8 cellular contexts compared by ENCODE assay signal in the genomic region with DNA sequence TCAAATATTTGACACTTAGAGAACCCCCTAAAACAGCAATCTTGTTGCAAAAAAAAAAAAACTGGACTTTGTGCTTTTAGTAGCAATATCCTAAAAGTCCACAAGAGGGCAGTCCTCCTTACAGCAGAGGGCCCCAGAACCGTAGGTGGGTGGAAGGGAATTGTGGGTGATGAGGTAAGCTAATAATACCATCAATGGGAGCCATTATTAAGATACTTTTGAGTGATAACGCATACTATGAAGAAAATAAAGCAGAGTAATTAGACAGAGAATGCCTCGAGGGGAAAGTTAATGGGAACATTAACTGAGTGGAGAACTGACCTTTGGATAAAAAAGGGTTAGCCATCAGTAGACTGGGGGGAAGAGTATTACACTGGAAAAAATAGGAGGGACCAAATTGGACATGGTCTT.
DNase-seq lines count a peak whose midpoint lies in the region; ATAC-seq and TF ChIP-seq lines count a peak whose summit lies in the region.

No MANE protein-coding gene starts in this region.

- H3K27ac ChIP-seq in breast epithelium = no peak overlapping the region
- no peak overlapping the region for H3K27ac ChIP-seq in lower lobe of right lung
- H3K27ac ChIP-seq in neuronal stem cell (replicated peaks; ENCODE audit: low read length) = no peak overlapping the region

- H3K4me3 ChIP-seq in breast epithelium (no peak overlapping the region), lower lobe of right lung (no peak overlapping the region), neuronal stem cell (ENCODE audit: low read length in 2 of 2) (no peak overlapping the region)

- H3K9ac ChIP-seq in neuronal stem cell (ENCODE audit: low read depth, low read length, poor library complexity) = no peak overlapping the region

- H3K4me2 ChIP-seq in neuronal stem cell (ENCODE audit: insufficient read depth, low read length, poor library complexity, severe bottlenecking) = no peak overlapping the region

- H3K9me3 ChIP-seq in breast epithelium (no peaks in the 10 kb centered on the region), lower lobe of right lung (no peaks in the 10 kb centered on the region), neuronal stem cell (replicated peaks in 1 of 2; ENCODE audit: control insufficient read depth in 2 of 2, insufficient read depth in 1 of 2, low read depth in 1 of 2, low read length in 2 of 2) (no peaks in the 10 kb centered on the region)

- H2AK5ac ChIP-seq in neuronal stem cell (ENCODE audit: low read depth, low read length) = no peak overlapping the region

- no peak overlapping the region for H3K4me3 Mint-ChIP-seq in HFFc6

- ATAC-seq in lower lobe of right lung = peak; percentile 61 to 72

- H3K36me3 ChIP-seq in breast epithelium = no peaks in the 10 kb centered on the region
- H3K36me3 ChIP-seq in lower lobe of right lung = no peaks in the 10 kb centered on the region
- no peaks in the 10 kb centered on the region for H3K36me3 ChIP-seq in neuronal stem cell (replicated peaks in 1 of 2; ENCODE audit: control insufficient read depth in 2 of 2, insufficient read depth in 2 of 2, low read length in 2 of 2)

- no peak for TF ChIP-seq POLR2A in breast epithelium (IDR thresholded peaks at IDR 0.05)

- H3K14ac ChIP-seq in neuronal stem cell (ENCODE audit: low read length) = no peak overlapping the region

- intact Hi-C loops in breast epithelium (cut with DNase I; ENCODE audit: low total_unique reads) (no loop called here), lower lobe of right lung (cut with DNase I) (no loop called here)

- no peaks in the 10 kb centered on the region for H3K79me1 ChIP-seq in neuronal stem cell (ENCODE audit: low read depth, low read length)

- no peak overlapping the region for H2BK5ac ChIP-seq in neuronal stem cell (ENCODE audit: low read length)

- H2BK15ac ChIP-seq in neuronal stem cell (ENCODE audit: low read length) = no peak overlapping the region

- H4K8ac ChIP-seq in neuronal stem cell (ENCODE audit: low read depth, low read length) = no peak overlapping the region

- no peak overlapping the region for H3K4ac ChIP-seq in neuronal stem cell (ENCODE audit: low read length)

- no peaks in the 10 kb centered on the region for H3K4me1 ChIP-seq in breast epithelium
- no peaks in the 10 kb centered on the region for H3K4me1 ChIP-seq in lower lobe of right lung
- H3K4me1 ChIP-seq in neuronal stem cell (ENCODE audit: control insufficient read depth in 2 of 2, insufficient read depth in 1 of 2, low read depth in 1 of 2, low read length in 2 of 2) = no peaks in the 10 kb centered on the region

- peaks cover 1% of the 10 kb centered on the region; the same call in 1 of the 2 replicates for H3K27me3 Mint-ChIP-seq in HFFc6 (ENCODE audit: insufficient read depth)

- TF ChIP-seq CTCF in GM12873 (IDR thresholded peaks at IDR 0.05; ENCODE audit: insufficient read depth, low read depth, low read length, missing control alignments) (peak; percentile 66), HFFc6 (IDR thresholded peaks at IDR 0.05) (peak; percentile 89), breast epithelium (IDR thresholded peaks at IDR 0.05) (peak in 2 of 3 donors; percentile 57 to 70), lower lobe of right lung (IDR thresholded peaks at IDR 0.05) (peak; percentile 67)

- DNase-seq in A172 (ENCODE audit: low spot score) (peak; percentile 40), HFFc6 (peak; percentile 13), NCI-H146 (lab: John Stamatoyannopoulos, UW) (peak; percentile 65), breast epithelium (ENCODE audit: low spot score in 2 of 2) (no peak), lower lobe of right lung (no peak), neuronal stem cell (ENCODE audit: low spot score) (no peak), NOMO-1 (lab: John Stamatoyannopoulos, UW; ENCODE audit: unreplicated experiment in 2 of 2) (no peak)

- H3K23ac ChIP-seq in neuronal stem cell (ENCODE audit: low read depth, low read length, poor library complexity) = no peak overlapping the region

- H3K9me3 Mint-ChIP-seq in HFFc6 = no peaks in the 10 kb centered on the region

- no peak overlapping the region for H2AFZ ChIP-seq in neuronal stem cell (ENCODE audit: low read length)

- no peak overlapping the region for H3K27ac Mint-ChIP-seq in HFFc6

- no peak overlapping the region for H3K18ac ChIP-seq in neuronal stem cell (ENCODE audit: low read length)

- no peak overlapping the region for H2BK120ac ChIP-seq in neuronal stem cell (ENCODE audit: low read depth, low read length)

- no peaks in the 10 kb centered on the region for H3K27me3 ChIP-seq in breast epithelium
- no peaks in the 10 kb centered on the region for H3K27me3 ChIP-seq in lower lobe of right lung (ENCODE audit: low read depth)
- H3K27me3 ChIP-seq in neuronal stem cell (ENCODE audit: control insufficient read depth in 3 of 3, insufficient read depth in 3 of 3, low read depth in 1 of 3, low read length in 3 of 3) = no peaks in the 10 kb centered on the region

- no CpG with 5 or more reads among the region's 3 CpGs for WGBS in neuronal stem cell (ENCODE audit: extremely low coverage in 2 of 2, insufficient read length in 2 of 2, insufficient replicate concordance in 1 of 2), 2 donors

- no peak overlapping the region for H2BK12ac ChIP-seq in neuronal stem cell (ENCODE audit: low read length)

- H3K4me1 Mint-ChIP-seq in HFFc6 (ENCODE audit: low read depth) = no peaks in the 10 kb centered on the region

- H4K91ac ChIP-seq in neuronal stem cell (ENCODE audit: low read depth, low read length, poor library complexity) = no peak overlapping the region

- H3K36me3 Mint-ChIP-seq in HFFc6 (ENCODE audit: low read depth) = no peaks in the 10 kb centered on the region

Comparison
In these comparisons a context has a peak if more than half of its experiments do, and no peak if none do; other contexts are left out.
1. DNase-seq: peak in A172 (single experiment), HFFc6 (single experiment) and NCI-H146 (single experiment); none in breast epithelium (0 of 2), lower lobe of right lung (single experiment), neuronal stem cell (single experiment) and NOMO-1 (0 of 2).
2. Peak in every context shown above with its lines, with median percentiles within 50 percentile points of each other: CTCF ChIP-seq.